25 cellular contexts compared by ENCODE assay signal in the genomic region with DNA sequence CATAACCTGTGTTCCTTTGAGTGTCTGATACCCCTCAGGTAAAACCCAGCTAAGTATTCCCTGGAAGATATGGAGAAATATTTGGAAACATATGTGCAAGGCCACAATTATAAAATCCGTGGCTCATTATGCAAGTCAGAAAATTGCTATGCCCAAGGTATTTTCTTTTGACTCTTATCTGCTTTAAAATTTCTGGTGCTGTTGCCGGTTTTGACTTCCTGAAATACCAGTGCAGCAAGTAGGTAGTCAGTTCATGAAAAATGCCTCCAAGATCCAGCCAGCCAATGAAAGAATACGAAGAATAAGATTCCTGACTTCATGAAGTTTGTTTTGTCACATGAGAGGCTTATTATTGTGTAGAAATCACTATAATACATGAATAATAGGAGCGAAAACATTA.
"Had no signal": no experiment of that assay in that cellular context is flagged by ENCODE, and none has a peak within 500 bp of the region (broad histone marks: within the 10 kb centered on the region; RNA-seq: fewer than 3 reads in every experiment).

No MANE protein-coding gene starts in this region.

- DNase-seq: islet precursor cell; left ventricle myocardium inferior; mesendoderm; midbrain; mucosa of descending colon; naive thymus-derived CD4-positive, alpha-beta T cell; pancreas; posterior cingulate gyrus; retina; right cardiac atrium; sigmoid colon; small intestine; spleen; stimulated activated CD4-positive, alpha-beta T cell treated with anti-CD3 and anti-CD28 coated beads, Interleukin-4, amount 100 ng/mL, for 24 hours; stimulated activated naive CD4-positive, alpha-beta T cell; tibial artery; upper lobe of left lung had no signal

- ATAC-seq: mucosa of descending colon; naive thymus-derived CD4-positive, alpha-beta T cell; natural killer cell treated with Interleukin-12 subunit alpha and Interleukin-12 subunit beta and Interleukin-15 and Interleukin-18, amount 100 ng/mL, for 72 hours; pancreas; right cardiac atrium; stimulated activated effector memory CD8-positive, alpha-beta T cell treated with anti-CD3 and anti-CD28 coated beads, Interleukin-12 subunit alpha, Interleukin-12 subunit beta, amount 100 ng/mL, for 72 hours had no signal

- H3K4me1 ChIP-seq: left ventricle myocardium inferior, pancreas, prostate gland, sigmoid colon, spleen, suprapubic skin, tibial artery, upper lobe of left lung had no signal

- H3K27ac Mint-ChIP-seq: natural killer cell treated with Interleukin-12 subunit alpha and Interleukin-12 subunit beta and Interleukin-15 and Interleukin-18, amount 100 ng/mL, for 72 hours; stimulated activated effector memory CD8-positive, alpha-beta T cell treated with anti-CD3 and anti-CD28 coated beads, Interleukin-12 subunit alpha, Interleukin-12 subunit beta, amount 100 ng/mL, for 72 hours; stimulated activated naive CD8-positive, alpha-beta T cell treated with anti-CD3 and anti-CD28 coated beads, Interleukin-15, Interleukin-2, amounts not matched to agents 100 ng/mL and 50 ng/mL, for 24 hours had no signal

- H3K4me3 Mint-ChIP-seq: naive thymus-derived CD4-positive, alpha-beta T cell; natural killer cell treated with Interleukin-12 subunit alpha and Interleukin-12 subunit beta and Interleukin-15 and Interleukin-18, amount 100 ng/mL, for 72 hours; stimulated activated effector memory CD8-positive, alpha-beta T cell treated with anti-CD3 and anti-CD28 coated beads, Interleukin-12 subunit alpha, Interleukin-12 subunit beta, amount 100 ng/mL, for 72 hours; stimulated activated naive CD8-positive, alpha-beta T cell treated with anti-CD3 and anti-CD28 coated beads, Interleukin-15, Interleukin-2, amounts not matched to agents 100 ng/mL and 50 ng/mL, for 24 hours had no signal

- H3K27me3 Mint-ChIP-seq: naive thymus-derived CD4-positive, alpha-beta T cell; natural killer cell treated with Interleukin-12 subunit alpha and Interleukin-12 subunit beta and Interleukin-15 and Interleukin-18, amount 100 ng/mL, for 72 hours; stimulated activated naive CD8-positive, alpha-beta T cell treated with anti-CD3 and anti-CD28 coated beads, Interleukin-15, Interleukin-2, amounts not matched to agents 100 ng/mL and 50 ng/mL, for 24 hours had no signal

- H3K27ac ChIP-seq: hepatocyte, left ventricle myocardium inferior, pancreas, prostate gland, sigmoid colon, spleen, suprapubic skin, thoracic aorta, tibial artery, upper lobe of left lung had no signal

- H3K9me3 ChIP-seq: pancreas, prostate gland, suprapubic skin had no signal

- H3K27me3 ChIP-seq: hepatocyte, pancreas, sigmoid colon, spleen, suprapubic skin, tibial artery, upper lobe of left lung had no signal

- H3K4me3 ChIP-seq: hepatocyte, left ventricle myocardium inferior, lung, mucosa of descending colon, pancreas, prostate gland, sigmoid colon, spleen, suprapubic skin, thoracic aorta, tibial artery, upper lobe of left lung had no signal

- FAIRE-seq: pancreas, small intestine had no signal

- H3K36me3 ChIP-seq: left ventricle myocardium inferior, pancreas, prostate gland, sigmoid colon, spleen, suprapubic skin, thoracic aorta, tibial artery, upper lobe of left lung had no signal
